Comparison of ENCODE assay signal across 23 cellular contexts in the genomic region with DNA sequence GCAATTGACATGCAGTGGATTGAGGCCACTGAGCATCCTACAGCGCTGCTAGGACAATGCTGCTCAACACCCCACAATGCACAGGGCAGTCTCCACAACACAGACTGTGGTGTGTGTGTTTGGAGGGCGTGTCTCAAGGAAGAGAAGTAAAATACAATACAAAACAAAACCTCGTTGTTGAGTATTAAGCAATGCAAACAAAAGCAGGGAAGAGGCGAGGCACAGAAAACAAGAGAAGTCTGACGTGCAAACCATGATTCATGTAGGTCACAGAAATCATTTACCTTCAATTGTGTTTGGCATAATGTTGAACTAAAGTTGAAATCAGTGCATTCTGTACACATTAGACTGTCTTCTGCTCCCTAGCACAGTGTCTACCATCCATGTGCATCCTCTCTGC.
DNase-seq lines count a peak whose midpoint lies in the region; ATAC-seq and TF ChIP-seq lines count a peak whose summit lies in the region.
"Had no signal": no experiment of that assay in that cellular context is flagged by ENCODE, and none has a peak within 500 bp of the region (broad histone marks: within the 10 kb centered on the region; RNA-seq: fewer than 3 reads in every experiment).

No MANE protein-coding gene starts in this region.

- H3K27me3 Mint-ChIP-seq in MCF 10A (ENCODE audit: insufficient read depth, unreplicated experiment), result no peaks in the 10 kb centered on the region
- H3K27me3 Mint-ChIP-seq: activated CD8-positive, alpha-beta T cell treated with anti-CD3 and anti-CD28 coated beads for 36 hours; dendritic cell treated with granulocyte-macrophage colony-stimulating factor and Interleukin-4, amounts not matched to agents 40 ng/mL and 50 ng/mL, for 4 days; stimulated activated memory B cell treated with anti-CD40 and anti-IgM and Interleukin-4, amounts not matched to agents 10 μg/mL and 1 μg/mL and 100 μg/mL, for 72 hours had no signal

- no peak overlapping the region for H3K9ac ChIP-seq in colonic mucosa (ENCODE audit: low read depth in 2 of 2, low read length in 2 of 2)
- H3K9ac ChIP-seq in neuronal stem cell (ENCODE audit: low read depth, low read length, poor library complexity), result no peak overlapping the region

- H3K4me1 Mint-ChIP-seq in MCF 10A (ENCODE audit: insufficient read depth, unreplicated experiment), result peaks cover 14% of the 10 kb centered on the region
- H3K4me1 Mint-ChIP-seq: stimulated activated memory B cell treated with anti-CD40 and anti-IgM and Interleukin-4, amounts not matched to agents 10 μg/mL and 1 μg/mL and 100 μg/mL, for 72 hours had no signal

- no peak overlapping the region for H4K8ac ChIP-seq in neuronal stem cell (ENCODE audit: low read depth, low read length)

- no peak overlapping the region for H2AFZ ChIP-seq in neuronal stem cell (ENCODE audit: low read length)

- H3K9me3 ChIP-seq in breast epithelium (no peaks in the 10 kb centered on the region), colonic mucosa (no peaks in the 10 kb centered on the region), mucosa of descending colon (no peaks in the 10 kb centered on the region), neuronal stem cell (replicated peaks in 1 of 2; ENCODE audit: control insufficient read depth in 2 of 2, insufficient read depth in 1 of 2, low read depth in 1 of 2, low read length in 2 of 2) (no peaks in the 10 kb centered on the region), suprapubic skin (no peaks in the 10 kb centered on the region)
- H3K9me3 ChIP-seq: adrenal gland, BE2C, Caco-2, tibial artery had no signal

- no peaks in the 10 kb centered on the region for H3K36me3 ChIP-seq in breast epithelium
- H3K36me3 ChIP-seq in colonic mucosa, result peaks cover 4% of the 10 kb centered on the region
- H3K36me3 ChIP-seq in mucosa of descending colon (ENCODE audit: low read depth), result no peaks in the 10 kb centered on the region
- H3K36me3 ChIP-seq in neuronal stem cell (replicated peaks in 1 of 2; ENCODE audit: control insufficient read depth in 2 of 2, insufficient read depth in 2 of 2, low read length in 2 of 2), result peaks cover 29 to 97% of the 10 kb centered on the region in 2 donors
- H3K36me3 ChIP-seq in suprapubic skin, result peaks cover 28% of the 10 kb centered on the region
- H3K36me3 ChIP-seq: BE2C had no signal

- H3K23ac ChIP-seq in neuronal stem cell (ENCODE audit: low read depth, low read length, poor library complexity), result no peak overlapping the region

- H3K27me3 ChIP-seq in breast epithelium, result no peaks in the 10 kb centered on the region
- H3K27me3 ChIP-seq in colonic mucosa, result no peaks in the 10 kb centered on the region
- no peaks in the 10 kb centered on the region for H3K27me3 ChIP-seq in neuronal stem cell (ENCODE audit: control insufficient read depth in 3 of 3, insufficient read depth in 3 of 3, low read depth in 1 of 3, low read length in 3 of 3)
- H3K27me3 ChIP-seq in suprapubic skin, result no peaks in the 10 kb centered on the region
- H3K27me3 ChIP-seq: adrenal gland, BE2C, tibial artery had no signal

- H2BK15ac ChIP-seq in neuronal stem cell (ENCODE audit: low read length), result no peak overlapping the region

- TF ChIP-seq CTCF in MCF 10A (IDR thresholded peaks at IDR 0.05; ENCODE audit: unreplicated experiment), result no peak
- no peak for TF ChIP-seq CTCF in breast epithelium (IDR thresholded peaks at IDR 0.05)
- TF ChIP-seq CTCF in colonic mucosa (IDR thresholded peaks at IDR 0.05), result no peak
- TF ChIP-seq CTCF in mucosa of descending colon (IDR thresholded peaks at IDR 0.05), result no peak
- TF ChIP-seq CTCF in omental fat pad (IDR thresholded peaks at IDR 0.05), result no peak
- TF ChIP-seq CTCF in suprapubic skin (IDR thresholded peaks at IDR 0.05), result no peak

- WGBS in neuronal stem cell (ENCODE audit: extremely low coverage in 2 of 2, insufficient read length in 2 of 2, insufficient replicate concordance in 1 of 2), 2 donors, result no CpG with 5 or more reads among the region's 5 CpGs
- WGBS in suprapubic skin, result 77% methylated on average over 5 of the region's 5 CpGs

- no peak overlapping the region for H3K4me2 ChIP-seq in neuronal stem cell (ENCODE audit: insufficient read depth, low read length, poor library complexity, severe bottlenecking)
- H3K4me2 ChIP-seq: smooth muscle cell had no signal

- no peaks in the 10 kb centered on the region for H3K79me1 ChIP-seq in neuronal stem cell (ENCODE audit: low read depth, low read length)

- ATAC-seq in mucosa of descending colon (peak; percentile 91), omental fat pad (ENCODE audit: low FRiP score) (no peak)
- ATAC-seq: activated CD4-positive, CD25-positive, alpha-beta regulatory T cell treated with anti-CD3 and anti-CD28 coated beads, Interleukin-2, amount 50 U/mL, for 24 hours; activated CD8-positive, alpha-beta T cell treated with anti-CD3 and anti-CD28 coated beads for 36 hours; Panc1; stimulated activated memory B cell treated with anti-CD40 and anti-IgM and Interleukin-4, amounts not matched to agents 10 μg/mL and 1 μg/mL and 100 μg/mL, for 72 hours had no signal

- no peak overlapping the region for H3K14ac ChIP-seq in neuronal stem cell (ENCODE audit: low read length)

- no peak overlapping the region for H2BK120ac ChIP-seq in neuronal stem cell (ENCODE audit: low read depth, low read length)

- no peak for TF ChIP-seq EP300 in suprapubic skin (IDR thresholded peaks at IDR 0.05)

- H4K91ac ChIP-seq in neuronal stem cell (ENCODE audit: low read depth, low read length, poor library complexity), result no peak overlapping the region

- H3K36me3 Mint-ChIP-seq in MCF 10A (ENCODE audit: insufficient read depth, unreplicated experiment), result peaks cover 21% of the 10 kb centered on the region

- no peak overlapping the region for H3K27ac Mint-ChIP-seq in MCF 10A (ENCODE audit: low read depth, unreplicated experiment)
- H3K27ac Mint-ChIP-seq: activated CD8-positive, alpha-beta T cell treated with anti-CD3 and anti-CD28 coated beads for 36 hours; dendritic cell treated with granulocyte-macrophage colony-stimulating factor and Interleukin-4, amounts not matched to agents 40 ng/mL and 50 ng/mL, for 4 days; stimulated activated memory B cell treated with anti-CD40 and anti-IgM and Interleukin-4, amounts not matched to agents 10 μg/mL and 1 μg/mL and 100 μg/mL, for 72 hours had no signal

- no peak overlapping the region for H3K4me3 Mint-ChIP-seq in MCF 10A (ENCODE audit: unreplicated experiment)
- H3K4me3 Mint-ChIP-seq: activated CD8-positive, alpha-beta T cell treated with anti-CD3 and anti-CD28 coated beads for 36 hours; dendritic cell treated with granulocyte-macrophage colony-stimulating factor and Interleukin-4, amounts not matched to agents 40 ng/mL and 50 ng/mL, for 4 days; stimulated activated memory B cell treated with anti-CD40 and anti-IgM and Interleukin-4, amounts not matched to agents 10 μg/mL and 1 μg/mL and 100 μg/mL, for 72 hours had no signal

- POLR2A ChIA-PET in MCF 10A (lab: Yijun Ruan, JAX), result no interaction called here

- no peak overlapping the region for H3K4ac ChIP-seq in neuronal stem cell (ENCODE audit: low read length)

- H3K4me3 ChIP-seq in breast epithelium (no peak overlapping the region), colonic mucosa (no peak overlapping the region), mucosa of descending colon (no peak overlapping the region), neuronal stem cell (ENCODE audit: low read length in 2 of 2) (no peak overlapping the region), suprapubic skin (no peak overlapping the region)
- H3K4me3 ChIP-seq: adrenal gland, smooth muscle cell, tibial artery had no signal

- TF ChIP-seq POLR2A in breast epithelium (IDR thresholded peaks at IDR 0.05), result no peak
- TF ChIP-seq POLR2A in suprapubic skin (IDR thresholded peaks at IDR 0.05), result no peak

- no peaks in the 10 kb centered on the region for H3K9me3 Mint-ChIP-seq in MCF 10A (ENCODE audit: unreplicated experiment)
- H3K9me3 Mint-ChIP-seq: activated CD8-positive, alpha-beta T cell treated with anti-CD3 and anti-CD28 coated beads for 36 hours; dendritic cell treated with granulocyte-macrophage colony-stimulating factor and Interleukin-4, amounts not matched to agents 40 ng/mL and 50 ng/mL, for 4 days; stimulated activated memory B cell treated with anti-CD40 and anti-IgM and Interleukin-4, amounts not matched to agents 10 μg/mL and 1 μg/mL and 100 μg/mL, for 72 hours had no signal

- H2BK12ac ChIP-seq in neuronal stem cell (ENCODE audit: low read length), result no peak overlapping the region

- H2BK5ac ChIP-seq in neuronal stem cell (ENCODE audit: low read length), result no peak overlapping the region

- H2AK5ac ChIP-seq in neuronal stem cell (ENCODE audit: low read depth, low read length), result no peak overlapping the region

- no peak overlapping the region for H3K18ac ChIP-seq in neuronal stem cell (ENCODE audit: low read length)

- H3K4me1 ChIP-seq in breast epithelium (peaks cover 0 to 6% of the 10 kb centered on the region in 2 donors), colonic mucosa (no peaks in the 10 kb centered on the region), mucosa of descending colon (ENCODE audit: low read depth) (no peaks in the 10 kb centered on the region), neuronal stem cell (ENCODE audit: control insufficient read depth in 2 of 2, insufficient read depth in 1 of 2, low read depth in 1 of 2, low read length in 2 of 2) (peaks cover 3 to 6% of the 10 kb centered on the region in 2 donors), suprapubic skin (no peaks in the 10 kb centered on the region)
- H3K4me1 ChIP-seq: adrenal gland, BE2C, Caco-2 had no signal

- no TSS peak for BruUV-seq in MCF 10A (replicated peaks; lab: Mats Ljungman, UMichigan)

- H3K27ac ChIP-seq in breast epithelium, result peak overlapping the region in 1 of 2 donors; percentile 40
- H3K27ac ChIP-seq in colonic mucosa, result peak overlapping the region; percentile 27
- H3K27ac ChIP-seq in neuronal stem cell (replicated peaks; ENCODE audit: low read length), result no peak overlapping the region
- no peak overlapping the region for H3K27ac ChIP-seq in suprapubic skin
- H3K27ac ChIP-seq: adrenal gland, tibial artery had no signal

- intact Hi-C loops in MCF 10A (cut with micrococcal nuclease), result loop anchor here (10.0 kb wide), 1 partner anchor 791 kb away; a partner anchor contains a TSS
- intact Hi-C loops in breast epithelium (cut with DNase I; ENCODE audit: low total_unique reads), result no loop called here
- intact Hi-C loops in colonic mucosa (cut with DNase I), result no loop called here
- intact Hi-C loops in mucosa of descending colon (cut with DNase I, micrococcal nuclease), result loop anchor here in 1 of 2 donors (10.0 kb wide), 1 partner anchor 261 kb away; a partner anchor contains a TSS

- CTCF ChIA-PET in MCF 10A (lab: Yijun Ruan, JAX), result interaction anchor here (1.3 kb wide), 1 partner anchor 390 kb away, joined by 5 read pairs; no protein-coding TSS in a partner anchor

- DNase-seq in MCF 10A (ENCODE audit: unreplicated experiment), result peak; percentile 52
- no peak for DNase-seq in breast epithelium (ENCODE audit: low spot score in 2 of 2)
- no peak for DNase-seq in colonic mucosa
- DNase-seq in mucosa of descending colon, result peak in 1 of 3 donors; percentile 30
- DNase-seq in neuronal stem cell (ENCODE audit: low spot score), result no peak
- no peak for DNase-seq in NCI-H1092 treated with DMSO at 0.1 percent for 48 hours (lab: John Stamatoyannopoulos, UW)
- no peak for DNase-seq in omental fat pad (ENCODE audit: low spot score)
- DNase-seq in suprapubic skin (ENCODE audit: low spot score in 2 of 2), result no peak
- DNase-seq: activated CD8-positive, alpha-beta T cell treated with anti-CD3 and anti-CD28 coated beads for 36 hours; activated gamma-delta T cell treated with Interleukin-2 at 50 U/mL for 16 hours; activated T-cell treated with anti-CD3 and anti-CD28 coated beads for 4 hours; adrenal gland; BE2C; Caco-2; HCEC 1CT; NCI-H146; SIG-M5; tibial artery had no signal
